1 cellular context compared by ENCODE assay signal in genomic region chr6:12065321-12066140, GRCh38.
TF ChIP-seq lines count a peak whose summit lies in the region.

No MANE protein-coding gene starts in this region.

TF ChIP-seq in GM12878, 131 proteins besides CTCF, POLR2A, EP300 and RAD21 (continued from another document):
- TF ChIP-seq, protein P1, sequence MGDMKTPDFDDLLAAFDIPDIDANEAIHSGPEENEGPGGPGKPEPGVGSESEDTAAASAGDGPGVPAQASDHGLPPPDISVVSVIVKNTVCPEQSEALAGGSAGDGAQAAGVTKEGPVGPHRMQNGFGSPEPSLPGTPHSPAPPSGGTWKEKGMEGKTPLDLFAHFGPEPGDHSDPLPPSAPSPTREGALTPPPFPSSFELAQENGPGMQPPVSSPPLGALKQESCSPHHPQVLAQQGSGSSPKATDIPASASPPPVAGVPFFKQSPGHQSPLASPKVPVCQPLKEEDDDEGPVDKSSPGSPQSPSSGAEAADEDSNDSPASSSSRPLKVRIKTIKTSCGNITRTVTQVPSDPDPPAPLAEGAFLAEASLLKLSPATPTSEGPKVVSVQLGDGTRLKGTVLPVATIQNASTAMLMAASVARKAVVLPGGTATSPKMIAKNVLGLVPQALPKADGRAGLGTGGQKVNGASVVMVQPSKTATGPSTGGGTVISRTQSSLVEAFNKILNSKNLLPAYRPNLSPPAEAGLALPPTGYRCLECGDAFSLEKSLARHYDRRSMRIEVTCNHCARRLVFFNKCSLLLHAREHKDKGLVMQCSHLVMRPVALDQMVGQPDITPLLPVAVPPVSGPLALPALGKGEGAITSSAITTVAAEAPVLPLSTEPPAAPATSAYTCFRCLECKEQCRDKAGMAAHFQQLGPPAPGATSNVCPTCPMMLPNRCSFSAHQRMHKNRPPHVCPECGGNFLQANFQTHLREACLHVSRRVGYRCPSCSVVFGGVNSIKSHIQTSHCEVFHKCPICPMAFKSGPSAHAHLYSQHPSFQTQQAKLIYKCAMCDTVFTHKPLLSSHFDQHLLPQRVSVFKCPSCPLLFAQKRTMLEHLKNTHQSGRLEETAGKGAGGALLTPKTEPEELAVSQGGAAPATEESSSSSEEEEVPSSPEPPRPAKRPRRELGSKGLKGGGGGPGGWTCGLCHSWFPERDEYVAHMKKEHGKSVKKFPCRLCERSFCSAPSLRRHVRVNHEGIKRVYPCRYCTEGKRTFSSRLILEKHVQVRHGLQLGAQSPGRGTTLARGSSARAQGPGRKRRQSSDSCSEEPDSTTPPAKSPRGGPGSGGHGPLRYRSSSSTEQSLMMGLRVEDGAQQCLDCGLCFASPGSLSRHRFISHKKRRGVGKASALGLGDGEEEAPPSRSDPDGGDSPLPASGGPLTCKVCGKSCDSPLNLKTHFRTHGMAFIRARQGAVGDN (IDR thresholded peaks at IDR 0.05), result peak; percentile 60; the same call in 1 of the 2 replicates
- TF ChIP-seq FOS (IDR thresholded peaks at IDR 0.05; ENCODE audit: borderline replicate concordance, extremely low read depth, insufficient read length) (no peak), TBL1XR1 (IDR thresholded peaks at IDR 0.05; ENCODE audit: low read depth, low read length) (no peak), ATF7 (IDR thresholded peaks at IDR 0.05; ENCODE audit: low read depth) (peak; percentile 64; the same call in 1 of the 2 replicates), ZBED1 (IDR thresholded peaks at IDR 0.05; ENCODE audit: borderline replicate concordance) (no peak; the same call in 1 of the 2 replicates), TCF7 (IDR thresholded peaks at IDR 0.05; ENCODE audit: borderline replicate concordance) (no peak), BCLAF1 (IDR thresholded peaks at IDR 0.05) (no peak), SRF (IDR thresholded peaks at IDR 0.05; ENCODE audit: low read depth in 2 of 2, low read length in 2 of 2) (no peak), MLLT1 (IDR thresholded peaks at IDR 0.05) (peak; percentile 93)
